Comparison of ENCODE assay signal across 21 cellular contexts in the genomic region with DNA sequence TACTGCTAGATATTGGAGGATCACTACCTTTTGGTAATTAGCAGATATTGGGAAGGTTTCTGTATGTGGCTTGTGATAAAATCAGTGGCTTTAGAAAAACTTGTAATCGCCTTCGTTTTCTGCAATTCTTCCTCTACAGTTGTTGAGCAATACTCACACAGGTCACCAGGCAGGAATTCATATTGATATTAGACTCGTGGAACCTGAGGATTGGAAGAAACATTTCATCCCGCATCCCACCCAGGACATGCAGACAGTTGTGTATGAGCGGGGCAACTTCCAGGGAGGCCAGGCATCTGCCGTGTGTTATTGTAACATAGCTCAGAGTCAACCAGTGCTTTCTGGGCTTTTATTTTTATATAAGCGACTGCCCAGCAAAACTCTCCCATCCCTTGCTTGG.
DNase-seq lines count a peak whose midpoint lies in the region; FAIRE-seq and TF ChIP-seq lines count a peak whose summit lies in the region.
"Had no signal": no experiment of that assay in that cellular context is flagged by ENCODE, and none has a peak within 500 bp of the region (broad histone marks: within the 10 kb centered on the region; RNA-seq: fewer than 3 reads in every experiment).

No MANE protein-coding gene starts in this region.

- H3K4me1 ChIP-seq in colonic mucosa (no peaks in the 10 kb centered on the region), muscle layer of colon (ENCODE audit: insufficient read depth, low read length) (peaks cover 25% of the 10 kb centered on the region), stomach smooth muscle (ENCODE audit: control insufficient read depth, insufficient read depth, low read length) (peaks cover 13% of the 10 kb centered on the region), small intestine (ENCODE audit: control insufficient read depth in 2 of 2, insufficient read depth in 1 of 2, low read depth in 1 of 2, low read length in 1 of 2) (no peaks in the 10 kb centered on the region)
- H3K4me1 ChIP-seq: BLaER1, SJCRH30 had no signal

- no peaks in the 10 kb centered on the region for H3K9me3 ChIP-seq in AG04450 (ENCODE audit: control insufficient read depth, insufficient read depth, low read length)
- H3K9me3 ChIP-seq in colonic mucosa, result no peaks in the 10 kb centered on the region
- no peaks in the 10 kb centered on the region for H3K9me3 ChIP-seq in muscle layer of colon (ENCODE audit: low read length)
- H3K9me3 ChIP-seq in stomach smooth muscle (ENCODE audit: control insufficient read depth in 2 of 2, low read length in 2 of 2), result no peaks in the 10 kb centered on the region
- H3K9me3 ChIP-seq in small intestine (ENCODE audit: control insufficient read depth, low read depth), result no peaks in the 10 kb centered on the region
- H3K9me3 ChIP-seq: BLaER1, MG63, SJCRH30 had no signal

- H3K4me3 ChIP-seq in AG04450 (ENCODE audit: low read depth, low read length) (no peak overlapping the region), colonic mucosa (no peak overlapping the region), muscle layer of colon (ENCODE audit: low read depth in 1 of 2, low read length in 2 of 2) (no peak overlapping the region), stomach smooth muscle (ENCODE audit: low read length in 2 of 2) (no peak overlapping the region), small intestine (ENCODE audit: low read depth in 1 of 2, low read length in 2 of 2) (no peak overlapping the region)
- H3K4me3 ChIP-seq: BLaER1, MG63, PC-9, SJCRH30 had no signal

- TF ChIP-seq CTCF in AG04450 (IDR thresholded peaks at IDR 0.05; ENCODE audit: low read depth, low read length), result no peak
- no peak for TF ChIP-seq CTCF in colonic mucosa (IDR thresholded peaks at IDR 0.05)

- H3K9ac ChIP-seq in colonic mucosa (ENCODE audit: low read depth in 2 of 2, low read length in 2 of 2) (no peak overlapping the region), muscle layer of colon (ENCODE audit: low read length) (no peak overlapping the region), stomach smooth muscle (ENCODE audit: low read length in 2 of 2) (no peak overlapping the region)
- H3K9ac ChIP-seq: BLaER1 had no signal

- FAIRE-seq in GM19239 (lab: Jason Lieb, UNC) (no peak), small intestine (lab: Jason Lieb, UNC) (no peak)
- FAIRE-seq: D721Med had no signal

- DNase-seq in AG04450 (ENCODE audit: low read depth, low spot score) (peak; percentile 20), colonic mucosa (no peak), GM19239 (ENCODE audit: insufficient read length, low spot score) (no peak), small intestine (no peak)
- DNase-seq in activated CD4-positive, alpha-beta T cell treated with anti-CD3 and anti-CD28 coated beads for 48 hours, result no peak
- no peak for DNase-seq in stimulated activated CD8-positive, alpha-beta memory T cell treated with anti-CD3 and anti-CD28 coated beads, Interleukin-4, amount 100 ng/mL, for 48 hours
- DNase-seq: CD8-positive, alpha-beta memory T cell; DMS79 treated with DMSO at 0.1 percent for 48 hours; GOT3; MG63; NCI-H1092; NCI-H146; NCI-H2081; NCI-H510A; PC-9; SJCRH30 had no signal

- 72 to 86% (median 83%) methylated on average over 7 of the region's 7 CpGs for WGBS in small intestine, 3 donors

- H3K36me3 ChIP-seq in colonic mucosa, result no peaks in the 10 kb centered on the region
- no peaks in the 10 kb centered on the region for H3K36me3 ChIP-seq in muscle layer of colon (ENCODE audit: insufficient read depth, low read length)
- H3K36me3 ChIP-seq in stomach smooth muscle (ENCODE audit: control insufficient read depth in 2 of 2, insufficient read depth in 2 of 2, low read length in 2 of 2), result no peaks in the 10 kb centered on the region
- no peaks in the 10 kb centered on the region for H3K36me3 ChIP-seq in small intestine (ENCODE audit: control insufficient read depth in 2 of 2, insufficient read depth in 2 of 2, low read length in 2 of 2)
- H3K36me3 ChIP-seq: BLaER1, MG63, SJCRH30 had no signal

- H3K27ac ChIP-seq in AG04450 (ENCODE audit: low read depth, low read length) (no peak overlapping the region), colonic mucosa (peak overlapping the region; percentile 24), muscle layer of colon (ENCODE audit: low read depth, low read length) (peak overlapping the region; percentile 16), stomach smooth muscle (ENCODE audit: low read length) (peak overlapping the region; percentile 2), small intestine (ENCODE audit: low read depth in 1 of 2, low read length in 1 of 2) (no peak overlapping the region)
- H3K27ac ChIP-seq: 22Rv1, BLaER1, PC-9, SJCRH30 had no signal

- intact Hi-C loops in colonic mucosa (cut with DNase I), result no loop called here

- POLR2A ChIA-PET in AG04450 (lab: Yijun Ruan, JAX), result interaction anchor here (0.6 to 2.6 kb wide), 20 partner anchors 9 to 958 kb away, joined by 3 to 28 read pairs (median 5); partner anchors contain the start of gene ZNF503

- CTCF ChIA-PET in AG04450 (lab: Charles Lee), result interaction anchor here (0.6 to 1.6 kb wide), 3 partner anchors 29 to 307 kb away, joined by 3 read pairs; no protein-coding TSS in a partner anchor

- no peaks in the 10 kb centered on the region for H3K27me3 ChIP-seq in AG04450 (ENCODE audit: control insufficient read depth, insufficient read depth, low read length)
- no peaks in the 10 kb centered on the region for H3K27me3 ChIP-seq in colonic mucosa
- no peaks in the 10 kb centered on the region for H3K27me3 ChIP-seq in muscle layer of colon (ENCODE audit: control insufficient read depth in 1 of 2, insufficient read depth in 2 of 2, low read length in 2 of 2)
- no peaks in the 10 kb centered on the region for H3K27me3 ChIP-seq in stomach smooth muscle (ENCODE audit: control insufficient read depth in 1 of 2, insufficient read depth in 2 of 2, low read length in 2 of 2)
- no peaks in the 10 kb centered on the region for H3K27me3 ChIP-seq in small intestine (ENCODE audit: control insufficient read depth in 2 of 2, insufficient read depth in 2 of 2, low read length in 2 of 2)
- H3K27me3 ChIP-seq: BLaER1, MG63, SJCRH30 had no signal

Comparison
In these comparisons a context has a peak if more than half of its experiments do, and no peak if none do; other contexts are left out.
1. H3K27ac ChIP-seq: peak in colonic mucosa (single experiment), muscle layer of colon (single experiment) and stomach smooth muscle (single experiment); none in AG04450 (single experiment) and small intestine (0 of 2).